In the genomic region with DNA sequence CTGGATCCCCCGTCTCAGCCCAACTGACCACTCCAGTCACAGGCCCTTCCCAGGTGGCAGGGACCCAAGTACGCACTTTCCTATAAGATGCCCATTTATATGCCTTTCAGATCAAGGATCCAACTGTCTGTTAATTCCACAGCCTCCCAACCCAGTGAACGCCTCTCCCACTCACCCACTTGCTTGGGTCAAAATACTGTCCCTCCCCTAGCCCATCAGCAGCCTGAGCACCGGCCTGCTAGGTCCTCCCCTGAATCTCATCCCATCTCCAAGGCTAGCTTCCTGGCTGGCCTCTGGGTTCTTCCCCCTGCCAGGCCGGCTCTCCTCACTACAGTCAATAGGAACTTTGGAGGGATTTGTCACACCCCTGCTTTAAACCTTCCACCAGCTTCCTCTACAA, we compare ENCODE assay signal across 11 cellular contexts. TPM values are rescaled to one million over a fixed set of nuclear protein-coding genes. Genes with fewer than 3 reads are reported as not detected.
DNase-seq lines count a peak whose midpoint lies in the region; ATAC-seq, FAIRE-seq and TF ChIP-seq lines count a peak whose summit lies in the region.
"Had no signal": no experiment of that assay in that cellular context is flagged by ENCODE, and none has a peak within 500 bp of the region (broad histone marks: within the 10 kb centered on the region; RNA-seq: fewer than 3 reads in every experiment).

No MANE protein-coding gene starts in this region.

- H3K9me3 Mint-ChIP-seq in activated CD4-positive, alpha-beta T cell treated with anti-CD3 and anti-CD28 coated beads, Interleukin-2, amount 10 ng/mL, durations not matched to agents 7 days and 5 days = peaks cover 12% of the 10 kb centered on the region
- H3K9me3 Mint-ChIP-seq in endothelial cell (ENCODE audit: unreplicated experiment) = peaks cover 9% of the 10 kb centered on the region

- H3K9me3 ChIP-seq in PC-3 (ENCODE audit: low read length) (no peaks in the 10 kb centered on the region), kidney (ENCODE audit: control insufficient read depth in 1 of 2, low read length in 2 of 2) (no peaks in the 10 kb centered on the region), WERI-Rb-1 (ENCODE audit: severe bottlenecking) (peaks cover 12% of the 10 kb centered on the region)

- no TSS peak for BruUV-seq in PC-3 (replicated peaks; lab: Mats Ljungman, UMichigan)

- ATAC-seq in PC-3 = no peak

- no peaks in the 10 kb centered on the region for H3K27me3 ChIP-seq in PC-3 (ENCODE audit: low read length)
- no peaks in the 10 kb centered on the region for H3K27me3 ChIP-seq in WERI-Rb-1 (ENCODE audit: insufficient read depth, low read depth, severe bottlenecking)

- peaks cover 53% of the 10 kb centered on the region for H4K20me1 ChIP-seq in PC-3 (ENCODE audit: low read length)

- H2AFZ ChIP-seq in PC-3 (ENCODE audit: low read length) = no peak overlapping the region

- peak overlapping the region; percentile 79 for H3K4me3 ChIP-seq in PC-3 (ENCODE audit: low read length)
- peak overlapping the region; percentile 78 for H3K4me3 ChIP-seq in retinal pigment epithelial cell (ENCODE audit: low read length)
- no peak overlapping the region for H3K4me3 ChIP-seq in kidney (ENCODE audit: low read length in 2 of 2)
- no peak overlapping the region for H3K4me3 ChIP-seq in WERI-Rb-1 (ENCODE audit: low read depth, low read length)

- CTCF ChIA-PET in activated CD4-positive, alpha-beta T cell treated with anti-CD3 and anti-CD28 coated beads, Interleukin-2, amount 10 ng/mL, durations not matched to agents 7 days and 5 days (lab: Charles Lee) = interaction anchor here (1.1 kb wide), 1 partner anchor 9 kb away, joined by 3 read pairs; no protein-coding TSS in a partner anchor
- CTCF ChIA-PET in PC-3 (lab: Charles Lee) = interaction anchor here (0.9 kb wide), 1 partner anchor 82 kb away, joined by 3 read pairs; no protein-coding TSS in a partner anchor

- peaks cover 51% of the 10 kb centered on the region for H3K36me3 ChIP-seq in PC-3 (ENCODE audit: low read depth, low read length)
- H3K36me3 ChIP-seq in kidney (ENCODE audit: control insufficient read depth in 1 of 2, insufficient read depth in 2 of 2, low read length in 2 of 2) = peaks cover 10 to 16% of the 10 kb centered on the region in 2 donors
- peaks cover 64% of the 10 kb centered on the region for H3K36me3 ChIP-seq in WERI-Rb-1

- H3K4me1 Mint-ChIP-seq in activated CD4-positive, alpha-beta T cell treated with anti-CD3 and anti-CD28 coated beads, Interleukin-2, amount 10 ng/mL, durations not matched to agents 7 days and 5 days = peaks cover 50% of the 10 kb centered on the region
- H3K4me1 Mint-ChIP-seq in endothelial cell (ENCODE audit: unreplicated experiment) = peaks cover 14% of the 10 kb centered on the region

- H3K4me1 ChIP-seq in PC-3 (ENCODE audit: insufficient read depth, low read length) (peaks cover 20% of the 10 kb centered on the region), kidney (ENCODE audit: control insufficient read depth in 1 of 2, insufficient read depth in 1 of 2, low read depth in 1 of 2, low read length in 2 of 2) (peaks cover 6 to 9% of the 10 kb centered on the region in 2 donors)

- H3K27ac ChIP-seq in PC-3 (ENCODE audit: low read length) (no peak overlapping the region), kidney (ENCODE audit: low read depth in 2 of 2, low read length in 2 of 2) (no peak overlapping the region), WERI-Rb-1 (no peak overlapping the region; the same call in 1 of the 2 replicates)

- peak overlapping the region; percentile 84 for H3K27ac Mint-ChIP-seq in activated CD4-positive, alpha-beta T cell treated with anti-CD3 and anti-CD28 coated beads, Interleukin-2, amount 10 ng/mL, durations not matched to agents 7 days and 5 days
- H3K27ac Mint-ChIP-seq in endothelial cell (ENCODE audit: unreplicated experiment) = peak overlapping the region; percentile 16

- DNase-seq in activated CD4-positive, alpha-beta T cell treated with anti-CD3 and anti-CD28 coated beads, Interleukin-2, amount 10 ng/mL, durations not matched to agents 7 days and 5 days = no peak
- DNase-seq in activated CD4-positive, alpha-beta T cell treated with anti-CD3 and anti-CD28 coated beads, Interleukin-2, amount 50 U/mL, for 48 hours = no peak
- DNase-seq in PC-3 (no peak), endothelial cell (ENCODE audit: low spot score) (no peak), retinal pigment epithelial cell (ENCODE audit: low read depth) (no peak), kidney (no peak), WERI-Rb-1 (no peak), DMS114 treated with DMSO at 0.1 percent for 48 hours (lab: John Stamatoyannopoulos, UW; ENCODE audit: unreplicated experiment) (no peak)
- DNase-seq: hippocampal formation, NCI-H1105 had no signal

- H3K4me3 Mint-ChIP-seq in activated CD4-positive, alpha-beta T cell treated with anti-CD3 and anti-CD28 coated beads, Interleukin-2, amount 10 ng/mL, durations not matched to agents 7 days and 5 days = peak overlapping the region; percentile 87
- peak overlapping the region; percentile 83 for H3K4me3 Mint-ChIP-seq in endothelial cell (ENCODE audit: unreplicated experiment)

- H3F3A ChIP-seq in PC-3 (ENCODE audit: low read length, unreplicated experiment) = peaks cover 14% of the 10 kb centered on the region

- H3K9me2 ChIP-seq in PC-3 (replicated peaks; ENCODE audit: low read length) = no peaks in the 10 kb centered on the region

- H3K4me2 ChIP-seq in PC-3 (ENCODE audit: low read length) = peak overlapping the region; percentile 97

- TF ChIP-seq CTCF in PC-3 (conservative IDR thresholded peaks at IDR 0.05; ENCODE audit: low read depth, low read length) = no peak
- no peak for TF ChIP-seq CTCF in endothelial cell (IDR thresholded peaks at IDR 0.05; ENCODE audit: unreplicated experiment)
- TF ChIP-seq CTCF in retinal pigment epithelial cell (conservative IDR thresholded peaks at IDR 0.05; ENCODE audit: low read depth, low read length) = no peak
- no peak for TF ChIP-seq CTCF in kidney (IDR thresholded peaks at IDR 0.05; ENCODE audit: borderline replicate concordance, extremely low read depth, insufficient read depth)
- no peak for TF ChIP-seq CTCF in WERI-Rb-1 (IDR thresholded peaks at IDR 0.05; ENCODE audit: low read depth, low read length)

- intact Hi-C loops in PC-3 (cut with micrococcal nuclease) = no loop called here
- intact Hi-C loops in kidney (cut with DNase I) = no loop called here

- H3K27me3 Mint-ChIP-seq in activated CD4-positive, alpha-beta T cell treated with anti-CD3 and anti-CD28 coated beads, Interleukin-2, amount 10 ng/mL, durations not matched to agents 7 days and 5 days = no peaks in the 10 kb centered on the region
- H3K27me3 Mint-ChIP-seq in endothelial cell (ENCODE audit: unreplicated experiment) = peaks cover 16% of the 10 kb centered on the region

- FAIRE-seq in kidney (lab: Jason Lieb, UNC) = no peak

- peaks cover 55% of the 10 kb centered on the region for H3K79me2 ChIP-seq in PC-3 (ENCODE audit: low read length)

- H3K36me3 Mint-ChIP-seq in activated CD4-positive, alpha-beta T cell treated with anti-CD3 and anti-CD28 coated beads, Interleukin-2, amount 10 ng/mL, durations not matched to agents 7 days and 5 days (ENCODE audit: low read depth) = peaks cover 62% of the 10 kb centered on the region
- peaks cover 37% of the 10 kb centered on the region for H3K36me3 Mint-ChIP-seq in endothelial cell (ENCODE audit: low read depth, unreplicated experiment)

- H3K9ac ChIP-seq in PC-3 (ENCODE audit: low read length) (peak overlapping the region; percentile 95; the same call in 1 of the 2 replicates), kidney (ENCODE audit: low read length in 2 of 2) (no peak overlapping the region)

- POLR2A ChIA-PET in activated CD4-positive, alpha-beta T cell treated with anti-CD3 and anti-CD28 coated beads, Interleukin-2, amount 10 ng/mL, durations not matched to agents 7 days and 5 days (lab: Charles Lee) = interaction anchor here (0.9 kb wide), 1 partner anchor 22 kb away, joined by 4 read pairs; a partner anchor contains a TSS
- POLR2A ChIA-PET in PC-3 (lab: Charles Lee; ENCODE audit: unreplicated experiment) = interaction anchor here (0.6 kb wide), 1 partner anchor 1257 kb away, joined by 4 read pairs; no protein-coding TSS in a partner anchor

RNA-seq across cellular contexts. Expression of a gene that starts 1.9 kb away (rescaled TPM):
- total RNA-seq in activated CD4-positive, alpha-beta T cell treated with anti-CD3 and anti-CD28 coated beads, Interleukin-2, amount 10 ng/mL, durations not matched to agents 7 days and 5 days = 100 to 1,000 TPM; 238 to 255 TPM
- total RNA-seq in PC-3 (2014; rRNA removed) (2,068 and 2,245 TPM in 2 replicates), endothelial cell (ENCODE audit: unreplicated experiment) (56.2 TPM), kidney (16.8 TPM)
- 20.8 TPM for polyA plus RNA-seq in kidney (ENCODE audit: insufficient read depth, low read depth, low replicate concordance)

RNA-seq across cellular contexts. Expression of a gene that starts 19.9 kb away (rescaled TPM):
- 1,000 to 10,000 TPM; 3,109 to 3,457 TPM for total RNA-seq in activated CD4-positive, alpha-beta T cell treated with anti-CD3 and anti-CD28 coated beads, Interleukin-2, amount 10 ng/mL, durations not matched to agents 7 days and 5 days
- total RNA-seq in PC-3 (2014; rRNA removed) (550 and 836 TPM in 2 replicates), endothelial cell (ENCODE audit: unreplicated experiment) (3,792 TPM), kidney (1,259 TPM)
- polyA plus RNA-seq in kidney (ENCODE audit: insufficient read depth, low read depth, low replicate concordance) = 1,453 TPM

RNA-seq across cellular contexts. Expression of a gene that starts 21.5 kb away (rescaled TPM):
- total RNA-seq in activated CD4-positive, alpha-beta T cell treated with anti-CD3 and anti-CD28 coated beads, Interleukin-2, amount 10 ng/mL, durations not matched to agents 7 days and 5 days = 10 to 100 TPM; 20.6 to 29.8 TPM
- 22.1 and 22.8 TPM in 2 replicates for total RNA-seq in PC-3 (2014; rRNA removed)
- total RNA-seq in endothelial cell (ENCODE audit: unreplicated experiment) = 0.64 TPM
- 24.3 TPM for total RNA-seq in kidney
- 8.1 TPM for polyA plus RNA-seq in kidney (ENCODE audit: insufficient read depth, low read depth, low replicate concordance)

RNA-seq across cellular contexts. Expression of a gene that starts 29.0 kb away (rescaled TPM):
- not detected for total RNA-seq in activated CD4-positive, alpha-beta T cell treated with anti-CD3 and anti-CD28 coated beads, Interleukin-2, amount 10 ng/mL, durations not matched to agents 7 days and 5 days
- total RNA-seq in PC-3 (2014; rRNA removed) = not detected in 2 replicates
- not detected for total RNA-seq in endothelial cell (ENCODE audit: unreplicated experiment)
- not detected for total RNA-seq in kidney
- polyA plus RNA-seq in kidney (ENCODE audit: insufficient read depth, low read depth, low replicate concordance) = not detected
- total RNA-seq: renal cortical epithelial cell had no signal

RNA-seq across cellular contexts. Expression of a gene that starts 35.4 kb away (rescaled TPM):
- under 1 TPM; 0.27 TPM for total RNA-seq in activated CD4-positive, alpha-beta T cell treated with anti-CD3 and anti-CD28 coated beads, Interleukin-2, amount 10 ng/mL, durations not matched to agents 7 days and 5 days
- total RNA-seq in PC-3 (2014; rRNA removed) = 7.5 and 10.7 TPM in 2 replicates
- total RNA-seq in endothelial cell (ENCODE audit: unreplicated experiment) = 0.21 TPM
- 0.47 TPM for total RNA-seq in kidney
- polyA plus RNA-seq in kidney (ENCODE audit: insufficient read depth, low read depth, low replicate concordance) = 0.37 TPM

Comparison
In these comparisons a context has a peak if more than half of its experiments do, and no peak if none do; other contexts are left out.
1. H3K4me3 ChIP-seq: peak in PC-3 (single experiment) and retinal pigment epithelial cell (single experiment); none in kidney (0 of 2) and WERI-Rb-1 (single experiment).
2. RNA of a gene that starts 21.5 kb away (total RNA-seq): 20.6 to 29.8 TPM in activated CD4-positive, alpha-beta T cell treated with anti-CD3 and anti-CD28 coated beads, Interleukin-2, amount 10 ng/mL, durations not matched to agents 7 days and 5 days, 24.3 TPM in kidney (single experiment) and 22.1 to 22.8 TPM in PC-3; 0.64 TPM in endothelial cell (single experiment); every median in the first group is over 10 times any median in the second.